8 cellular contexts compared by ENCODE assay signal in the genomic region with DNA sequence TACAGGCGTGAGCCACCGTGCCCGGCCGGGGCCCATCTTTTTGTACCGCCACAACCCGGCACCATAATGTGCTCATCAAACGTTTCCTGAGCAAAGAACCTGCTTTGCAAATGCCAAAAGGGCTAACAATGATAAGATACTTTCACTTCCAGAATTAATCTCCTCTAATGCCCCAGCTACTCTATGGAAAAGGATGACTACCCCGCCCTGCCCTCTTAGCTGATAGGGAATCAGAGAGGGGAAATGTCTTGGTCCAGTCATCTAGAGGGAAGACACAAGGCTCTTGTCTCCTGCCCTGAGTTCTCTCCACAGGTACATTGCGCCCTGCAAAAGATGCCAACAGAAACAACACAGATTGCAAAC. TPM values are rescaled to one million over a fixed set of nuclear protein-coding genes. Genes with fewer than 3 reads are reported as not detected.
DNase-seq lines count a peak whose midpoint lies in the region; ATAC-seq, FAIRE-seq and TF ChIP-seq lines count a peak whose summit lies in the region.

No MANE protein-coding gene starts in this region.

- peak overlapping the region; percentile 78 for H3K4me3 ChIP-seq in ACC112 (ENCODE audit: low read depth, low read length)
- peak overlapping the region; percentile 73 for H3K4me3 ChIP-seq in HEK293 (ENCODE audit: low read depth, low read length)
- peak overlapping the region; percentile 74 for H3K4me3 ChIP-seq in GM12878
- no peak overlapping the region for H3K4me3 ChIP-seq in mucosa of descending colon

- H3K27ac ChIP-seq in ACC112 (ENCODE audit: low read depth, low read length) (peak overlapping the region; percentile 2; the same call in 1 of the 2 replicates), HEK293 (ENCODE audit: extremely low read depth, low read depth, low read length) (peak overlapping the region; percentile 26; the same call in 1 of the 2 replicates), GM12878 (ENCODE audit: control insufficient read depth, insufficient read depth) (peak overlapping the region; percentile 27; the same call in 1 of the 2 replicates)

- BruUV-seq in GM12878 (replicated peaks; lab: Mats Ljungman, UMichigan), result TSS peak; percentile 83

- RAD21 ChIA-PET in GM12878 (lab: Charles Lee; ENCODE audit: unreplicated experiment), result no interaction called here

- in situ Hi-C loops in GM12878 (cut with MboI), result no loop called here

- no peaks in the 10 kb centered on the region for H3K9me3 ChIP-seq in HEK293 (ENCODE audit: control insufficient read depth, insufficient read depth, low read depth, low read length)
- H3K9me3 ChIP-seq in GM12878 (replicated peaks; ENCODE audit: control insufficient read depth, insufficient read depth, low read length), result no peaks in the 10 kb centered on the region
- no peaks in the 10 kb centered on the region for H3K9me3 ChIP-seq in mucosa of descending colon

- ATAC-seq in GM12878 (no peak), mucosa of descending colon (peak; percentile 1)

- H3K27me3 ChIP-seq in ACC112 (ENCODE audit: insufficient read depth, low read length), result no peaks in the 10 kb centered on the region
- H3K27me3 ChIP-seq in GM12878 (replicated peaks in 1 of 2; ENCODE audit: control insufficient read depth in 2 of 2, insufficient read depth in 2 of 2, low read length in 1 of 2), result no peaks in the 10 kb centered on the region

- TF ChIP-seq EP300 in GM12878 (IDR thresholded peaks at IDR 0.05; ENCODE audit: borderline replicate concordance in 1 of 2, control insufficient read depth in 1 of 2, low read depth in 2 of 2, low read length in 2 of 2), result no peak

- H3K4me1 ChIP-seq in ACC112 (ENCODE audit: control insufficient read depth, insufficient read depth, low read length, unreplicated experiment) (no peaks in the 10 kb centered on the region), HEK293 (ENCODE audit: control insufficient read depth, insufficient read depth, low read length) (no peaks in the 10 kb centered on the region), GM12878 (ENCODE audit: control insufficient read depth, insufficient read depth, low read length) (peaks cover 15% of the 10 kb centered on the region), mucosa of descending colon (ENCODE audit: low read depth) (peaks cover 9% of the 10 kb centered on the region)

- DNase-seq in GM12878 (ENCODE audit: low read depth, low spot score) (no peak), mucosa of descending colon (no peak), SK-N-DZ (ENCODE audit: low spot score) (no peak), anterior cingulate cortex (lab: John Stamatoyannopoulos, UW) (no peak), NCI-H69 (lab: John Stamatoyannopoulos, UW) (no peak)
- DNase-seq in central memory CD4-positive, alpha-beta T cell, result no peak

- CTCF ChIA-PET in HEK293 (lab: Yijun Ruan, JAX), result interaction anchor here (0.6 to 0.7 kb wide), 2 partner anchors 30 to 221 kb away, joined by 3 read pairs; no protein-coding TSS in a partner anchor
- CTCF ChIA-PET in GM12878 (lab: Yijun Ruan, JAX), result no interaction called here

- SMC1A ChIA-PET in GM12878 (lab: Charles Lee; ENCODE audit: uncharacterized antibody, unreplicated experiment), result no interaction called here

- no peaks in the 10 kb centered on the region for H3K79me2 ChIP-seq in ACC112 (ENCODE audit: control insufficient read depth, insufficient read depth, low read length, unreplicated experiment)
- no peaks in the 10 kb centered on the region; the same call in 1 of the 2 replicates for H3K79me2 ChIP-seq in GM12878 (ENCODE audit: control insufficient read depth, insufficient read depth, low read length)

- intact Hi-C loops in GM12878 (cut with micrococcal nuclease; ENCODE audit: unreplicated experiment) (loop anchor here (5.0 kb wide), 1 partner anchor 476 kb away; a partner anchor contains a TSS), mucosa of descending colon (cut with DNase I, micrococcal nuclease) (no loop called here)

- TF ChIP-seq POLR2A in GM12878 (IDR thresholded peaks at IDR 0.05; ENCODE audit: low read depth, low read length), result no peak

- no peaks in the 10 kb centered on the region for H4K20me1 ChIP-seq in GM12878 (ENCODE audit: control insufficient read depth, insufficient read depth)

- H3K9ac ChIP-seq in GM12878 (ENCODE audit: control insufficient read depth, insufficient read depth, low read length), result peak overlapping the region; percentile 49

- POLR2A ChIA-PET in HEK293 (lab: Yijun Ruan, JAX), result no interaction called here
- POLR2A ChIA-PET in GM12878 (lab: Charles Lee), result no interaction called here

- 38% methylated on average over 9 of the region's 9 CpGs for WGBS in GM12878 (ENCODE audit: insufficient coverage, insufficient replicate concordance, low lambda C conversion rate, missing lambda C conversion rate)

- no peak for TF ChIP-seq RAD21 in GM12878 (IDR thresholded peaks at IDR 0.05; ENCODE audit: insufficient read depth, low read depth, low read length)

- H2AFZ ChIP-seq in ACC112 (ENCODE audit: low read length, unreplicated experiment), result peak overlapping the region; percentile 20
- peak overlapping the region; percentile 83 for H2AFZ ChIP-seq in GM12878 (ENCODE audit: control insufficient read depth, low read depth, low read length)

- peak overlapping the region; percentile 69 for H3K4me2 ChIP-seq in GM12878 (ENCODE audit: control insufficient read depth, insufficient read depth)

- FAIRE-seq in GM12878 (lab: Jason Lieb, UNC), result no peak

- no peaks in the 10 kb centered on the region for H3K36me3 ChIP-seq in ACC112 (ENCODE audit: insufficient read depth, low read length)
- no peaks in the 10 kb centered on the region; a peak in 1 of 3 replicates for H3K36me3 ChIP-seq in HEK293 (ENCODE audit: control insufficient read depth in 2 of 2, insufficient read depth in 1 of 2, low read length in 2 of 2)
- no peaks in the 10 kb centered on the region for H3K36me3 ChIP-seq in GM12878 (ENCODE audit: control insufficient read depth in 2 of 2, insufficient read depth in 2 of 2, low read length in 1 of 2)
- no peaks in the 10 kb centered on the region for H3K36me3 ChIP-seq in mucosa of descending colon (ENCODE audit: low read depth)

- TF ChIP-seq CTCF in HEK293 (tag by site-specific recombination; IDR thresholded peaks at IDR 0.05) (no peak), GM12878 (IDR thresholded peaks at IDR 0.05 in 2 of 3, conservative IDR thresholded peaks at IDR 0.05 in 1 of 3; ENCODE audit: control insufficient read depth in 2 of 3, extremely low read depth in 1 of 3, insufficient read depth in 1 of 3, low read depth in 3 of 3, low read length in 3 of 3) (no peak), mucosa of descending colon (IDR thresholded peaks at IDR 0.05) (no peak)

RNA-seq across cellular contexts. Expression of a gene that starts 0.6 kb away (rescaled TPM):
- total RNA-seq in GM12878 (2013; cell fraction: nucleolus; rRNA removed), result 2.4 and 2.7 TPM in 2 replicates
- total RNA-seq in GM12878 (2014; rRNA removed) (2.8 and 3.4 TPM in 2 replicates), GM12878 (2014; rRNA removed; fragmentation: Illumina TruSeq; extraction: Trizol) (3.7 and 3.8 TPM in 2 replicates), GM12878 (2021) (2.6 and 3.5 TPM in 2 replicates), mucosa of descending colon (1 to 10 TPM; 2.0 to 5.7 (median 3.4) TPM)
- 2.8 TPM for polyA plus RNA-seq in GM12878 (2011; ENCODE audit: low read depth)
- polyA plus RNA-seq in GM12878 (2011; rRNA removed) (2.2 TPM in 2 replicates), GM12878 (2014; fragmentation: Illumina TruSeq; extraction: Trizol) (4.8 and 5.6 TPM in 2 replicates), GM12878 (2014; fragmentation: Nextera tagmentation; extraction: Ambion mirVana) (under 1 TPM; 0.39 to 0.80 TPM), GM12878 (2014; rRNA removed) (4.5 and 4.9 TPM in 2 replicates), GM12878 (2016; fragmentation: Nextera tagmentation; extraction: Ambion mirVana) (1 to 10 TPM; 3.9 to 4.4 TPM)
- polyA plus RNA-seq in GM12878 (2011; cell fraction: cytosol; rRNA removed), result 2.9 and 3.4 TPM in 2 replicates
- 1.7 TPM in 2 replicates for polyA plus RNA-seq in GM12878 (2011; cell fraction: nucleus; rRNA removed)
- polyA plus RNA-seq in GM12878 (2012), result 3.8 TPM in 2 replicates
- 2.5 and 3.7 TPM in 2 replicates for polyA minus RNA-seq in GM12878 (2011; rRNA and poly(A)+ RNA removed)
- polyA minus RNA-seq in GM12878 (2011; cell fraction: cytosol; rRNA and poly(A)+ RNA removed), result 1.4 TPM in 1 of 2 replicates, not detected in the other
- polyA minus RNA-seq in GM12878 (2011; cell fraction: nucleus; rRNA and poly(A)+ RNA removed), result 0.24 TPM in 1 of 2 replicates, not detected in the other
- 11.9 and 15.2 TPM in 2 replicates for polyA plus RNA-seq in SK-N-DZ (2014; cell fraction: cytosol; rRNA removed)
- polyA plus RNA-seq in SK-N-DZ (2014; cell fraction: nucleus; rRNA removed), result 5.1 and 6.4 TPM in 2 replicates

RNA-seq across cellular contexts. Expression of a gene that starts 22.0 kb away (rescaled TPM):
- not detected in 2 replicates for total RNA-seq in GM12878 (2013; cell fraction: nucleolus; rRNA removed)
- total RNA-seq in GM12878 (2014; rRNA removed), result 9.8 and 10.5 TPM in 2 replicates
- 2.7 TPM in 2 replicates for total RNA-seq in GM12878 (2014; rRNA removed; fragmentation: Illumina TruSeq; extraction: Trizol)
- total RNA-seq in GM12878 (2021), result 6.3 and 8.0 TPM in 2 replicates
- 2.3 TPM for polyA plus RNA-seq in GM12878 (2011; ENCODE audit: low read depth)
- 0.16 and 0.33 TPM in 2 replicates for polyA plus RNA-seq in GM12878 (2011; rRNA removed)
- 1.0 and 1.1 TPM in 2 replicates for polyA plus RNA-seq in GM12878 (2011; cell fraction: cytosol; rRNA removed)
- 0.70 and 1.0 TPM in 2 replicates for polyA plus RNA-seq in GM12878 (2011; cell fraction: nucleus; rRNA removed)
- polyA plus RNA-seq in GM12878 (2012), result 2.5 and 3.6 TPM in 2 replicates
- polyA plus RNA-seq in GM12878 (2014; fragmentation: Illumina TruSeq; extraction: Trizol), result 1.6 TPM in 1 of 2 replicates, not detected in the other
- polyA plus RNA-seq in GM12878 (2014; fragmentation: Nextera tagmentation; extraction: Ambion mirVana), result 1 to 10 TPM; 1.4 to 1.5 TPM
- polyA plus RNA-seq in GM12878 (2014; rRNA removed), result 7.5 TPM in 2 replicates
- 1 to 10 TPM; 5.1 to 5.6 TPM for polyA plus RNA-seq in GM12878 (2016; fragmentation: Nextera tagmentation; extraction: Ambion mirVana)
- not detected in 2 replicates for polyA minus RNA-seq in GM12878 (2011; rRNA and poly(A)+ RNA removed)
- not detected in 2 replicates for polyA minus RNA-seq in GM12878 (2011; cell fraction: cytosol; rRNA and poly(A)+ RNA removed)
- not detected in 2 replicates for polyA minus RNA-seq in GM12878 (2011; cell fraction: nucleus; rRNA and poly(A)+ RNA removed)
- total RNA-seq in mucosa of descending colon, result 10 to 100 TPM in 2 of 3 donors, 1 to 10 TPM in 1; 8.4 to 28.3 (median 20.6) TPM
- not detected in 2 replicates for polyA plus RNA-seq in SK-N-DZ (2014; cell fraction: cytosol; rRNA removed)
- polyA plus RNA-seq in SK-N-DZ (2014; cell fraction: nucleus; rRNA removed), result not detected in 2 replicates

RNA-seq across cellular contexts. Expression of a gene that starts 54.6 kb away (rescaled TPM):
- 32.5 and 52.1 TPM in 2 replicates for total RNA-seq in GM12878 (2013; cell fraction: nucleolus; rRNA removed)
- total RNA-seq in GM12878 (2014; rRNA removed) (20.6 and 22.3 TPM in 2 replicates), GM12878 (2014; rRNA removed; fragmentation: Illumina TruSeq; extraction: Trizol) (9.9 and 11.8 TPM in 2 replicates), GM12878 (2021) (26.2 and 26.5 TPM in 2 replicates), mucosa of descending colon (10 to 100 TPM; 16.1 to 18.8 (median 17.0) TPM)
- polyA plus RNA-seq in GM12878 (2011; ENCODE audit: low read depth), result 4.2 TPM
- polyA plus RNA-seq in GM12878 (2011; rRNA removed) (12.1 and 16.5 TPM in 2 replicates), GM12878 (2014; fragmentation: Illumina TruSeq; extraction: Trizol) (5.3 and 11.9 TPM in 2 replicates), GM12878 (2014; fragmentation: Nextera tagmentation; extraction: Ambion mirVana) (10 to 100 TPM in 1 of 2 experiments, 1 to 10 TPM in 1; 3.6 to 10.8 TPM), GM12878 (2014; rRNA removed) (29.1 and 30.8 TPM in 2 replicates), GM12878 (2016; fragmentation: Nextera tagmentation; extraction: Ambion mirVana) (10 to 100 TPM; 22.1 to 26.4 TPM)
- polyA plus RNA-seq in GM12878 (2011; cell fraction: cytosol; rRNA removed), result 22.5 and 34.9 TPM in 2 replicates
- 15.9 and 25.4 TPM in 2 replicates for polyA plus RNA-seq in GM12878 (2011; cell fraction: nucleus; rRNA removed)
- polyA plus RNA-seq in GM12878 (2012), result 10.8 and 11.2 TPM in 2 replicates
- 10.9 and 19.5 TPM in 2 replicates for polyA minus RNA-seq in GM12878 (2011; rRNA and poly(A)+ RNA removed)
- polyA minus RNA-seq in GM12878 (2011; cell fraction: cytosol; rRNA and poly(A)+ RNA removed), result 7.1 and 9.0 TPM in 2 replicates
- 5.9 and 15.7 TPM in 2 replicates for polyA minus RNA-seq in GM12878 (2011; cell fraction: nucleus; rRNA and poly(A)+ RNA removed)
- 31.7 and 44.0 TPM in 2 replicates for polyA plus RNA-seq in SK-N-DZ (2014; cell fraction: cytosol; rRNA removed)
- 22.3 and 24.3 TPM in 2 replicates for polyA plus RNA-seq in SK-N-DZ (2014; cell fraction: nucleus; rRNA removed)
